In genomic region chr2:217331577-217332139, GRCh38 we compare ENCODE assay signal across 12 cellular contexts.
A peak's percentile ranks its signal among the peaks of the same experiment; 100 is the strongest.
DNase-seq lines count a peak whose midpoint lies in the region; ATAC-seq and TF ChIP-seq lines count a peak whose summit lies in the region.
"Had no signal": no experiment of that assay in that cellular context is flagged by ENCODE, and none has a peak within 500 bp of the region (broad histone marks: within the 10 kb centered on the region; RNA-seq: fewer than 3 reads in every experiment).

No MANE protein-coding gene starts in this region.

- H3K27ac ChIP-seq in endodermal cell (ENCODE audit: low read depth, low read length): peak overlapping the region; percentile 4
- peak overlapping the region; percentile 24 to 90 for H3K27ac ChIP-seq in aorta (ENCODE audit: low read depth in 1 of 2, low read length in 2 of 2)
- H3K27ac ChIP-seq: 22Rv1 had no signal

- H3K36me3 ChIP-seq in endodermal cell (ENCODE audit: control insufficient read depth, insufficient read depth, low read length): no peaks in the 10 kb centered on the region
- H3K36me3 ChIP-seq in aorta (ENCODE audit: control insufficient read depth in 1 of 2, insufficient read depth in 2 of 2, low read length in 1 of 2): no peaks in the 10 kb centered on the region
- no peaks in the 10 kb centered on the region for H3K36me3 ChIP-seq in mucosa of descending colon (ENCODE audit: low read depth)

- H3K9me3 ChIP-seq in endodermal cell (ENCODE audit: control insufficient read depth, low read length) (no peaks in the 10 kb centered on the region), aorta (ENCODE audit: control insufficient read depth, low read length) (no peaks in the 10 kb centered on the region), mucosa of descending colon (no peaks in the 10 kb centered on the region)

- peak overlapping the region; percentile 93 for H3K27ac Mint-ChIP-seq in endodermal cell
- H3K27ac Mint-ChIP-seq: activated T-cell treated with anti-CD3 and anti-CD28 coated beads, Interleukin-2, amount 50 U/mL, for 72 hours had no signal

- no peaks in the 10 kb centered on the region for H3K27me3 ChIP-seq in endodermal cell (ENCODE audit: control insufficient read depth, insufficient read depth, low read length, poor library complexity, severe bottlenecking)
- no peaks in the 10 kb centered on the region for H3K27me3 ChIP-seq in aorta (ENCODE audit: control insufficient read depth in 1 of 2, insufficient read depth in 2 of 2, low read length in 1 of 2)

- no peaks in the 10 kb centered on the region for H3K9me3 Mint-ChIP-seq in endodermal cell
- H3K9me3 Mint-ChIP-seq: activated T-cell treated with anti-CD3 and anti-CD28 coated beads, Interleukin-2, amount 50 U/mL, for 72 hours had no signal

- peaks cover 36% of the 10 kb centered on the region for H3K4me1 Mint-ChIP-seq in endodermal cell

- H3K4me1 ChIP-seq in endodermal cell (ENCODE audit: control insufficient read depth, insufficient read depth, low read length): peaks cover 8% of the 10 kb centered on the region
- H3K4me1 ChIP-seq in aorta (ENCODE audit: control insufficient read depth in 1 of 2, insufficient read depth in 2 of 2, low read length in 2 of 2): peaks cover 0 to 4% of the 10 kb centered on the region in 2 donors
- no peaks in the 10 kb centered on the region for H3K4me1 ChIP-seq in mucosa of descending colon (ENCODE audit: low read depth)

- ATAC-seq in aorta (ENCODE audit: low FRiP score) (no peak), mucosa of descending colon (no peak)
- ATAC-seq: activated T-cell treated with anti-CD3 and anti-CD28 coated beads, Interleukin-2, amount 50 U/mL, for 72 hours had no signal

- 38% methylated on average over 1 of the region's 1 CpG; no CpG with 5 or more reads in 1 of the 2 experiments for WGBS in endodermal cell (ENCODE audit: insufficient coverage in 1 of 2, insufficient read length in 1 of 2), 2 experiments
- 5 to 9% methylated on average over 1 of the region's 1 CpG for WGBS in aorta, 2 donors

- peaks cover 9% of the 10 kb centered on the region for H3K27me3 Mint-ChIP-seq in endodermal cell (ENCODE audit: insufficient read depth)

- H3K4me3 ChIP-seq in endodermal cell (ENCODE audit: low read length): no peak overlapping the region
- H3K4me3 ChIP-seq in aorta (ENCODE audit: low read length in 2 of 2): no peak overlapping the region
- H3K4me3 ChIP-seq in mucosa of descending colon: no peak overlapping the region

- H3K9ac ChIP-seq in endodermal cell (ENCODE audit: extremely low read depth, low read length, poor library complexity, severe bottlenecking): no peak overlapping the region

- no peaks in the 10 kb centered on the region for H3K36me3 Mint-ChIP-seq in endodermal cell (ENCODE audit: low read depth)

- intact Hi-C loops in aorta (cut with DNase I) (no loop called here), mucosa of descending colon (cut with DNase I, micrococcal nuclease) (loop anchor here in 1 of 2 donors (10.0 kb wide), 1 partner anchor 103 kb away; no protein-coding TSS in a partner anchor)

- peak; percentile 41 for DNase-seq in NCI-H510A treated with DMSO at 0.1 percent for 48 hours (lab: John Stamatoyannopoulos, UW)
- DNase-seq in NCI-H510A (lab: John Stamatoyannopoulos, UW): no peak
- peak; percentile 77 for DNase-seq in endodermal cell
- peak; percentile 11 to 65 for DNase-seq in lung microvascular endothelial cell (ENCODE audit: low read depth in 2 of 2)
- DNase-seq in aorta: no peak
- no peak for DNase-seq in DMS 273 treated with DMSO at 0.1 percent for 48 hours (lab: John Stamatoyannopoulos, UW)
- no peak for DNase-seq in mucosa of descending colon
- no peak for DNase-seq in NK-92 (lab: John Stamatoyannopoulos, UW; ENCODE audit: unreplicated experiment)
- DNase-seq: activated T-cell treated with anti-CD3 and anti-CD28 coated beads, Interleukin-2, amount 50 U/mL, for 72 hours; glutamatergic neuron; OCI-M1 had no signal

- H3K4me3 Mint-ChIP-seq in endodermal cell: no peak overlapping the region
- H3K4me3 Mint-ChIP-seq: activated T-cell treated with anti-CD3 and anti-CD28 coated beads, Interleukin-2, amount 50 U/mL, for 72 hours had no signal

- no peak for TF ChIP-seq CTCF in endodermal cell (conservative IDR thresholded peaks at IDR 0.05)
- no peak for TF ChIP-seq CTCF in mucosa of descending colon (IDR thresholded peaks at IDR 0.05)

Comparison
In these comparisons a context has a peak if more than half of its experiments do, and no peak if none do; other contexts are left out.
1. DNase-seq: peak in NCI-H510A treated with DMSO at 0.1 percent for 48 hours (single experiment), endodermal cell (single experiment) and lung microvascular endothelial cell (2 of 2); none in NCI-H510A (single experiment), aorta (0 of 2), DMS 273 treated with DMSO at 0.1 percent for 48 hours (single experiment), mucosa of descending colon (0 of 3) and NK-92 (single experiment).